15 cellular contexts compared by ENCODE assay signal in genomic region chr2:230843130-230843529, GRCh38. TPM values are rescaled to one million over a fixed set of nuclear protein-coding genes. Genes with fewer than 3 reads are reported as not detected.
DNase-seq lines count a peak whose midpoint lies in the region; ATAC-seq and TF ChIP-seq lines count a peak whose summit lies in the region.
"Had no signal": no experiment of that assay in that cellular context is flagged by ENCODE, and none has a peak within 500 bp of the region (broad histone marks: within the 10 kb centered on the region; RNA-seq: fewer than 3 reads in every experiment).

No MANE protein-coding gene starts in this region.

- peaks cover 9% of the 10 kb centered on the region for H3K9me3 Mint-ChIP-seq in activated T-helper 17 cell treated with anti-CD3 and anti-CD28 coated beads, Interleukin-2, amount 50 U/mL, for 72 hours
- H3K9me3 Mint-ChIP-seq in mesothelial cell of epicardium = peaks cover 10% of the 10 kb centered on the region

- H3K9me3 ChIP-seq in mucosa of descending colon (peaks cover 7% of the 10 kb centered on the region), transverse colon (peaks cover 0 to 6% of the 10 kb centered on the region in 2 donors)
- H3K9me3 ChIP-seq: Caco-2, HAP-1 had no signal

- H3K4me1 Mint-ChIP-seq in activated T-helper 17 cell treated with anti-CD3 and anti-CD28 coated beads, Interleukin-2, amount 50 U/mL, for 72 hours = peaks cover 6% of the 10 kb centered on the region
- H3K4me1 Mint-ChIP-seq in mesothelial cell of epicardium = no peaks in the 10 kb centered on the region

- TF ChIP-seq POLR2A in transverse colon (IDR thresholded peaks at IDR 0.05) = no peak

- peaks cover 13% of the 10 kb centered on the region for H3K4me1 ChIP-seq in mucosa of descending colon (ENCODE audit: low read depth)
- peaks cover 0 to 18% (median 5%) of the 10 kb centered on the region in 4 donors for H3K4me1 ChIP-seq in transverse colon
- H3K4me1 ChIP-seq: Caco-2 had no signal

- in situ Hi-C loops in transverse colon (cut with MboI; ENCODE audit: low pct_ligation_motif_present in 1 of 4, low pct_unique_long_range_greater_than_20kb in 1 of 4, low sequenced_read_pairs in 3 of 4) = loop anchor here in 2 of 4 donors (10.0 to 25.0 kb wide), 2 partner anchors 62 to 594 kb away; no protein-coding TSS in a partner anchor

- no peaks in the 10 kb centered on the region for H3K36me3 Mint-ChIP-seq in activated T-helper 17 cell treated with anti-CD3 and anti-CD28 coated beads, Interleukin-2, amount 50 U/mL, for 72 hours (ENCODE audit: low read depth)
- H3K36me3 Mint-ChIP-seq in mesothelial cell of epicardium = no peaks in the 10 kb centered on the region

- peak overlapping the region; percentile 38 to 71 (median 55) for H3K27ac ChIP-seq in transverse colon
- H3K27ac ChIP-seq: 22Rv1, A549, C4-2B, GM23248 had no signal

- TF ChIP-seq CTCF in mucosa of descending colon (IDR thresholded peaks at IDR 0.05) (no peak), transverse colon (IDR thresholded peaks at IDR 0.05) (no peak), mesothelial cell of epicardium (IDR thresholded peaks at IDR 0.05; ENCODE audit: unreplicated experiment) (no peak)

- intact Hi-C loops in mucosa of descending colon (cut with DNase I, micrococcal nuclease) = no loop called here
- intact Hi-C loops in transverse colon (cut with DNase I; ENCODE audit: low total_unique reads) = no loop called here

- no peaks in the 10 kb centered on the region for H3K27me3 ChIP-seq in transverse colon

- TF ChIP-seq EP300 in transverse colon (IDR thresholded peaks at IDR 0.05; ENCODE audit: low read depth) = no peak

- H3K27me3 Mint-ChIP-seq in activated T-helper 17 cell treated with anti-CD3 and anti-CD28 coated beads, Interleukin-2, amount 50 U/mL, for 72 hours = peaks cover 26% of the 10 kb centered on the region
- peaks cover 32% of the 10 kb centered on the region for H3K27me3 Mint-ChIP-seq in mesothelial cell of epicardium (ENCODE audit: low read depth)

- no peak for DNase-seq in activated CD4-positive, CD25-positive, alpha-beta regulatory T cell treated with anti-CD3 and anti-CD28 coated beads, Interleukin-2, amount 50 U/mL, for 72 hours
- DNase-seq in mucosa of descending colon (peak in 1 of 3 donors; percentile 59), transverse colon (peak; percentile 39), NCI-H1105 (lab: John Stamatoyannopoulos, UW) (no peak), mesothelial cell of epicardium (ENCODE audit: low spot score in 2 of 2, unreplicated experiment in 2 of 2) (no peak)
- DNase-seq: AML-193; Caco-2; CD4-positive, alpha-beta T cell; GM23248 had no signal

- H3K36me3 ChIP-seq in mucosa of descending colon (ENCODE audit: low read depth) = no peaks in the 10 kb centered on the region
- no peaks in the 10 kb centered on the region for H3K36me3 ChIP-seq in transverse colon
- H3K36me3 ChIP-seq: HAP-1 had no signal

- ATAC-seq in activated CD4-positive, CD25-positive, alpha-beta regulatory T cell treated with anti-CD3 and anti-CD28 coated beads, Interleukin-2, amount 50 U/mL, for 24 hours = peak; percentile 14
- peak; percentile 28 for ATAC-seq in activated T-helper 17 cell treated with anti-CD3 and anti-CD28 coated beads, Interleukin-2, amount 50 U/mL, for 72 hours (replicated peaks)
- peak; percentile 81 for ATAC-seq in mucosa of descending colon

- H3K27ac Mint-ChIP-seq in activated T-helper 17 cell treated with anti-CD3 and anti-CD28 coated beads, Interleukin-2, amount 50 U/mL, for 72 hours = no peak overlapping the region
- H3K27ac Mint-ChIP-seq in mesothelial cell of epicardium = no peak overlapping the region
- H3K27ac Mint-ChIP-seq: CD4-positive, alpha-beta T cell had no signal

- no peak overlapping the region for H3K4me3 Mint-ChIP-seq in activated T-helper 17 cell treated with anti-CD3 and anti-CD28 coated beads, Interleukin-2, amount 50 U/mL, for 72 hours
- H3K4me3 Mint-ChIP-seq in mesothelial cell of epicardium = no peak overlapping the region
- H3K4me3 Mint-ChIP-seq: CD4-positive, alpha-beta T cell had no signal

- 53 to 64% methylated on average over 4 of the region's 4 CpGs for WGBS in transverse colon (ENCODE audit: low coverage in 1 of 2), 2 donors

- no peak overlapping the region for H3K4me3 ChIP-seq in mucosa of descending colon
- no peak overlapping the region for H3K4me3 ChIP-seq in transverse colon
- H3K4me3 ChIP-seq: A549, GM23248, HAP-1 had no signal

RNA-seq across cellular contexts. Expression of gene ITM2C, which starts 21.6 kb away (rescaled TPM):
- 10 to 100 TPM; 28.7 to 45.0 TPM for total RNA-seq in activated T-helper 17 cell treated with anti-CD3 and anti-CD28 coated beads, Interleukin-2, amount 50 U/mL, for 72 hours
- total RNA-seq in mucosa of descending colon (1,000 to 10,000 TPM; 1,048 to 2,192 (median 2,113) TPM), transverse colon (1,000 to 10,000 TPM in 3 of 4 donors, 100 to 1,000 TPM in 1; 911 to 2,535 (median 1,776) TPM), mesothelial cell of epicardium (269 to 275 TPM (median 270 TPM) in 3 replicates)

Comparison
In these comparisons a context has a peak if more than half of its experiments do, and no peak if none do; other contexts are left out.
1. ATAC-seq: peak in every context shown above with its lines; median percentile 81 in mucosa of descending colon; 28 in activated T-helper 17 cell treated with anti-CD3 and anti-CD28 coated beads, Interleukin-2, amount 50 U/mL, for 72 hours; 14 in activated CD4-positive, CD25-positive, alpha-beta regulatory T cell treated with anti-CD3 and anti-CD28 coated beads, Interleukin-2, amount 50 U/mL, for 24 hours.